15 cellular contexts compared by ENCODE assay signal in the genomic region with DNA sequence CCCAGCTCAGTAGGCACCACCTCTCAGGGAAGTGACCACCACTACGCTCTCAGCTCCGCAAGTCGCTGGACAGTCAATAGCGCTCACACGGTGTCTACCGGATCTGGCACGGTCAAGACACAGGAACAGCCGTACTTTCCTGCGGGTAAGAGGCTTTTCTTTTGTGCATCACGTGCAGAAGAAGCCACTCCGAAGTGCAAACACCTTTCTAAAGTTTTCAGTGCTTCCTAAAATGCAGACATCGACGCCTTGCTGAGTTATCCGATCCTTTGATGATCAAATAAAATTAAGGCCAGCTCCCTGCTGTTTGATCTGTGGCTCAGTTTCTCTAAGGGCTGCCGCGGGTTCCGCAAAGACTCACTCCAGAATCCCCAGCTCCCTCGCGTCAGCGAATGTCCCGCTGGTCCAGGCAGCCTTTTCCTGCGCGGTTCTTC.
A peak's percentile ranks its signal among the peaks of the same experiment; 100 is the strongest.
DNase-seq lines count a peak whose midpoint lies in the region; ATAC-seq and TF ChIP-seq lines count a peak whose summit lies in the region.
"Had no signal": no experiment of that assay in that cellular context is flagged by ENCODE, and none has a peak within 500 bp of the region (broad histone marks: within the 10 kb centered on the region; RNA-seq: fewer than 3 reads in every experiment).

No MANE protein-coding gene starts in this region.

- peak overlapping the region; percentile 4 for H3K4me3 Mint-ChIP-seq in stimulated activated naive CD8-positive, alpha-beta T cell treated with anti-CD3 and anti-CD28 coated beads, Interleukin-15, Interleukin-2, amounts not matched to agents 100 ng/mL and 50 ng/mL, for 24 hours
- H3K4me3 Mint-ChIP-seq in chondrocyte (ENCODE audit: unreplicated experiment), result peak overlapping the region; percentile 44
- H3K4me3 Mint-ChIP-seq in naive thymus-derived CD4-positive, alpha-beta T cell, result peak overlapping the region in 9 of 10 donors; percentile 13 to 73 (median 49)

- H3K9me3 Mint-ChIP-seq in stimulated activated naive CD8-positive, alpha-beta T cell treated with anti-CD3 and anti-CD28 coated beads, Interleukin-15, Interleukin-2, amounts not matched to agents 100 ng/mL and 50 ng/mL, for 24 hours, result no peaks in the 10 kb centered on the region
- H3K9me3 Mint-ChIP-seq in chondrocyte (ENCODE audit: low read depth), result no peaks in the 10 kb centered on the region
- H3K9me3 Mint-ChIP-seq in naive thymus-derived CD4-positive, alpha-beta T cell, result peaks cover 0 to 12% (median 3%) of the 10 kb centered on the region in 11 donors

- no peaks in the 10 kb centered on the region for H3K9me3 ChIP-seq in naive thymus-derived CD4-positive, alpha-beta T cell (ENCODE audit: control insufficient read depth in 2 of 3, low read length in 3 of 3)

- POLR2A ChIA-PET in naive thymus-derived CD4-positive, alpha-beta T cell (lab: Charles Lee), result no interaction called here

- intact Hi-C loops in naive thymus-derived CD4-positive, alpha-beta T cell (cut with micrococcal nuclease), result no loop called here

- no peak for DNase-seq in stimulated activated naive CD8-positive, alpha-beta T cell treated with anti-CD3 and anti-CD28 coated beads, Interleukin-15, Interleukin-2, amounts not matched to agents 100 U/mL and 50 U/mL, for 24 hours
- DNase-seq in chondrocyte (ENCODE audit: low spot score) (no peak), Ammon's horn (ENCODE audit: low spot score) (no peak), NOMO-1 treated with DMSO at 0.1 percent for 48 hours (lab: John Stamatoyannopoulos, UW; ENCODE audit: unreplicated experiment) (no peak)
- DNase-seq in naive thymus-derived CD4-positive, alpha-beta T cell, result no peak
- DNase-seq: activated effector memory CD4-positive, alpha-beta T cell treated with anti-CD3 and anti-CD28 coated beads, Interleukin-2, amount 50 U/mL, for 16 hours; DND-41; hippocampal formation; NCI-H1105 treated with DMSO at 0.1 percent for 48 hours; NCI-H510A treated with DMSO at 0.1 percent for 48 hours had no signal

- no peak for ATAC-seq in stimulated activated naive CD8-positive, alpha-beta T cell treated with anti-CD3 and anti-CD28 coated beads, Interleukin-15, Interleukin-2, amounts not matched to agents 100 U/mL and 50 U/mL, for 24 hours
- no peak for ATAC-seq in naive thymus-derived CD4-positive, alpha-beta T cell
- ATAC-seq in GM21528 (IDR thresholded peaks at IDR 0.05; ENCODE audit: low FRiP score, unreplicated experiment) (no peak), HG02885 (IDR thresholded peaks at IDR 0.05; ENCODE audit: poor library complexity, unreplicated experiment) (no peak)

- H3K27ac ChIP-seq in naive thymus-derived CD4-positive, alpha-beta T cell (ENCODE audit: low read depth, low read length), result no peak overlapping the region
- H3K27ac ChIP-seq: epithelial cell of prostate, parathyroid adenoma had no signal

- H3K4me3 ChIP-seq in naive thymus-derived CD4-positive, alpha-beta T cell (ENCODE audit: low read length), result no peak overlapping the region

- H3K4me1 Mint-ChIP-seq in stimulated activated naive CD8-positive, alpha-beta T cell treated with anti-CD3 and anti-CD28 coated beads, Interleukin-15, Interleukin-2, amounts not matched to agents 100 ng/mL and 50 ng/mL, for 24 hours (ENCODE audit: low read depth), result peaks cover 35% of the 10 kb centered on the region
- peaks cover 24% of the 10 kb centered on the region for H3K4me1 Mint-ChIP-seq in chondrocyte (ENCODE audit: low read depth)
- H3K4me1 Mint-ChIP-seq in naive thymus-derived CD4-positive, alpha-beta T cell, result peaks cover 26 to 44% (median 34%) of the 10 kb centered on the region in 7 donors

- H3K27me3 ChIP-seq in naive thymus-derived CD4-positive, alpha-beta T cell (ENCODE audit: control insufficient read depth in 2 of 2, insufficient read depth in 2 of 2, low read length in 2 of 2), result peaks cover 25 to 44% of the 10 kb centered on the region in 2 donors

- TF ChIP-seq CTCF in chondrocyte (IDR thresholded peaks at IDR 0.05), result no peak

- no peaks in the 10 kb centered on the region for H3K36me3 Mint-ChIP-seq in stimulated activated naive CD8-positive, alpha-beta T cell treated with anti-CD3 and anti-CD28 coated beads, Interleukin-15, Interleukin-2, amounts not matched to agents 100 ng/mL and 50 ng/mL, for 24 hours (ENCODE audit: low read depth)
- peaks cover 6% of the 10 kb centered on the region for H3K36me3 Mint-ChIP-seq in chondrocyte (ENCODE audit: low read depth)
- peaks cover 0 to 2% (median 0%) of the 10 kb centered on the region in 5 donors for H3K36me3 Mint-ChIP-seq in naive thymus-derived CD4-positive, alpha-beta T cell

- peaks cover 12 to 23% of the 10 kb centered on the region in 2 donors for H3K4me1 ChIP-seq in naive thymus-derived CD4-positive, alpha-beta T cell (ENCODE audit: control insufficient read depth in 2 of 2, insufficient read depth in 2 of 2, low read length in 2 of 2)
- H3K4me1 ChIP-seq: parathyroid adenoma had no signal

- no peaks in the 10 kb centered on the region for H3K36me3 ChIP-seq in naive thymus-derived CD4-positive, alpha-beta T cell (ENCODE audit: control insufficient read depth in 2 of 3, insufficient read depth in 3 of 3, low read length in 3 of 3)

- CTCF ChIA-PET in naive thymus-derived CD4-positive, alpha-beta T cell (lab: Charles Lee), result interaction anchor here (1.2 kb wide), 1 partner anchor 11 kb away, joined by 5 read pairs; no protein-coding TSS in a partner anchor

- H3K27me3 Mint-ChIP-seq in stimulated activated naive CD8-positive, alpha-beta T cell treated with anti-CD3 and anti-CD28 coated beads, Interleukin-15, Interleukin-2, amounts not matched to agents 100 ng/mL and 50 ng/mL, for 24 hours, result peaks cover 94% of the 10 kb centered on the region
- peaks cover 76% of the 10 kb centered on the region for H3K27me3 Mint-ChIP-seq in chondrocyte (ENCODE audit: low read depth)
- H3K27me3 Mint-ChIP-seq in naive thymus-derived CD4-positive, alpha-beta T cell, result peaks cover 80 to 88% (median 88%) of the 10 kb centered on the region in 5 donors

- no peak overlapping the region for H3K27ac Mint-ChIP-seq in stimulated activated naive CD8-positive, alpha-beta T cell treated with anti-CD3 and anti-CD28 coated beads, Interleukin-15, Interleukin-2, amounts not matched to agents 100 ng/mL and 50 ng/mL, for 24 hours
- no peak overlapping the region for H3K27ac Mint-ChIP-seq in chondrocyte (ENCODE audit: unreplicated experiment)
- H3K27ac Mint-ChIP-seq in naive thymus-derived CD4-positive, alpha-beta T cell, result no peak overlapping the region
